11 cellular contexts compared by ENCODE assay signal in the genomic region with DNA sequence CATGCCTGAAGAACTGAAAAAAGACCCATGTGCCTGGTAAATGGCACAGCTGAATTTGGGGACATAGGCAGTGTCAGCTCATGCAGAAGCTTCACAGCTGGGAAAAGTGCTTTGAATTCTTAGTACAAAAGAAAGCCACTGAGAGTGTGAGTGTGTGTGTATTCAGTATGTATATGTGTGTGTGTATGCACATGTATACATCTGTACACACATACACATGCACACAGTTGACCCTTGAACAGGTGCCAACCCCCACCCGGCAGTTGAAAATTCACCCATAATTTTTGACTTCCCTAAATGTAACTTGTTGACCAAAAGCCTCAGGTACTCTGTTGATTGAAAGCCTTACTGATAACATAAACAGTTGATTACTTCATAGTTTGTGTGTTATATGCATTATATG. TPM values are rescaled to one million over a fixed set of nuclear protein-coding genes. Genes with fewer than 3 reads are reported as not detected.
DNase-seq lines count a peak whose midpoint lies in the region; ATAC-seq, FAIRE-seq and TF ChIP-seq lines count a peak whose summit lies in the region.
"Had no signal": no experiment of that assay in that cellular context is flagged by ENCODE, and none has a peak within 500 bp of the region (broad histone marks: within the 10 kb centered on the region; RNA-seq: fewer than 3 reads in every experiment).

No MANE protein-coding gene starts in this region.

- peaks cover 7% of the 10 kb centered on the region for H3K36me3 Mint-ChIP-seq in activated CD4-positive, alpha-beta T cell treated with anti-CD3 and anti-CD28 coated beads, Interleukin-2, amount 10 ng/mL, durations not matched to agents 7 days and 5 days (ENCODE audit: low read depth)

- DNase-seq in activated CD4-positive, alpha-beta T cell treated with anti-CD3 and anti-CD28 coated beads, Interleukin-2, amount 10 ng/mL, durations not matched to agents 7 days and 5 days, result no peak
- no peak for DNase-seq in activated CD4-positive, alpha-beta T cell treated with anti-CD3 and anti-CD28 coated beads, Interleukin-2, amount 50 U/mL, for 1 hour
- no peak for DNase-seq in MG63
- DNase-seq in GM12878 (ENCODE audit: low read depth, low spot score), result no peak
- DNase-seq in spleen, result no peak
- DNase-seq in globus pallidus (ENCODE audit: low spot score), result no peak
- no peak for DNase-seq in body of pancreas
- DNase-seq: NCI-H146, Right ventricle myocardium superior had no signal

- H3K4me1 Mint-ChIP-seq in activated CD4-positive, alpha-beta T cell treated with anti-CD3 and anti-CD28 coated beads, Interleukin-2, amount 10 ng/mL, durations not matched to agents 7 days and 5 days, result peaks cover 62% of the 10 kb centered on the region

- in situ Hi-C loops in GM12878 (cut with MboI), result no loop called here

- peak; percentile 35 for ATAC-seq in GM12878
- no peak for ATAC-seq in body of pancreas
- no peak for ATAC-seq in HG03442 (IDR thresholded peaks at IDR 0.05; ENCODE audit: unreplicated experiment)

- TF ChIP-seq EP300 in GM12878 (IDR thresholded peaks at IDR 0.05; ENCODE audit: borderline replicate concordance in 1 of 2, control insufficient read depth in 1 of 2, low read depth in 2 of 2, low read length in 2 of 2), result peak in 1 of 2 experiments; percentile 43; a peak in 1 of 4 replicates

- H3K9ac ChIP-seq in GM12878 (ENCODE audit: control insufficient read depth, insufficient read depth, low read length), result peak overlapping the region; percentile 94

- WGBS in GM12878 (ENCODE audit: insufficient coverage, insufficient replicate concordance, low lambda C conversion rate, missing lambda C conversion rate), result 0% methylated on average over 1 of the region's 1 CpG
- WGBS in spleen, 5 donors, result 47 to 64% (median 57%) methylated on average over 1 of the region's 1 CpG
- WGBS in body of pancreas, 2 donors, result 35 to 72% methylated on average over 1 of the region's 1 CpG

- TF ChIP-seq CTCF in GM12878 (IDR thresholded peaks at IDR 0.05 in 2 of 3, conservative IDR thresholded peaks at IDR 0.05 in 1 of 3; ENCODE audit: control insufficient read depth in 2 of 3, extremely low read depth in 1 of 3, insufficient read depth in 1 of 3, low read depth in 3 of 3, low read length in 3 of 3) (no peak), spleen (IDR thresholded peaks at IDR 0.05 in 8 of 11, conservative IDR thresholded peaks at IDR 0.05 in 3 of 11) (no peak), body of pancreas (IDR thresholded peaks at IDR 0.05) (no peak)

- FAIRE-seq in GM12878 (lab: Jason Lieb, UNC), result no peak

- peak overlapping the region; percentile 98 for H3K27ac Mint-ChIP-seq in activated CD4-positive, alpha-beta T cell treated with anti-CD3 and anti-CD28 coated beads, Interleukin-2, amount 10 ng/mL, durations not matched to agents 7 days and 5 days

- TF ChIP-seq POLR2A in GM12878 (IDR thresholded peaks at IDR 0.05; ENCODE audit: low read depth, low read length), result no peak; the same call in 1 of the 2 replicates
- no peak for TF ChIP-seq POLR2A in spleen (IDR thresholded peaks at IDR 0.05)
- TF ChIP-seq POLR2A in body of pancreas (IDR thresholded peaks at IDR 0.05), result no peak

- BruUV-seq in GM12878 (replicated peaks; lab: Mats Ljungman, UMichigan), result no TSS peak

- no peaks in the 10 kb centered on the region for H3K27me3 Mint-ChIP-seq in activated CD4-positive, alpha-beta T cell treated with anti-CD3 and anti-CD28 coated beads, Interleukin-2, amount 10 ng/mL, durations not matched to agents 7 days and 5 days

- H3K79me2 ChIP-seq in GM12878 (ENCODE audit: control insufficient read depth, insufficient read depth, low read length), result peaks cover 40% of the 10 kb centered on the region

- peaks cover 4% of the 10 kb centered on the region for H3K9me3 Mint-ChIP-seq in activated CD4-positive, alpha-beta T cell treated with anti-CD3 and anti-CD28 coated beads, Interleukin-2, amount 10 ng/mL, durations not matched to agents 7 days and 5 days

- POLR2A ChIA-PET in activated CD4-positive, alpha-beta T cell treated with anti-CD3 and anti-CD28 coated beads, Interleukin-2, amount 10 ng/mL, durations not matched to agents 7 days and 5 days (lab: Charles Lee), result interaction anchor here (0.6 to 0.9 kb wide), 2 partner anchors 14 to 443 kb away, joined by 3 to 5 read pairs; no protein-coding TSS in a partner anchor
- POLR2A ChIA-PET in GM12878 (lab: Charles Lee), result interaction anchor here (0.5 to 9.7 kb wide), 14 partner anchors 8 to 467 kb away, joined by 3 to 250 read pairs (median 12); a partner anchor contains a TSS

- no peaks in the 10 kb centered on the region for H3K27me3 ChIP-seq in MG63
- H3K27me3 ChIP-seq in GM12878 (replicated peaks in 1 of 2; ENCODE audit: control insufficient read depth in 2 of 2, insufficient read depth in 2 of 2, low read length in 1 of 2), result no peaks in the 10 kb centered on the region
- H3K27me3 ChIP-seq in spleen (replicated peaks in 1 of 7), result no peaks in the 10 kb centered on the region
- no peaks in the 10 kb centered on the region for H3K27me3 ChIP-seq in body of pancreas

- RAD21 ChIA-PET in GM12878 (lab: Charles Lee; ENCODE audit: unreplicated experiment), result interaction anchor here (0.7 to 9.4 kb wide), 19 partner anchors 8 to 578 kb away, joined by 3 to 367 read pairs (median 24); a partner anchor contains a TSS

- H3K4me3 Mint-ChIP-seq in activated CD4-positive, alpha-beta T cell treated with anti-CD3 and anti-CD28 coated beads, Interleukin-2, amount 10 ng/mL, durations not matched to agents 7 days and 5 days, result peak overlapping the region; percentile 77

- H3K4me2 ChIP-seq in GM12878 (ENCODE audit: control insufficient read depth, insufficient read depth), result peak overlapping the region; percentile 60

- H3K4me1 ChIP-seq in GM12878 (ENCODE audit: control insufficient read depth, insufficient read depth, low read length), result peaks cover 56% of the 10 kb centered on the region
- H3K4me1 ChIP-seq in spleen, result peaks cover 3 to 60% (median 47%) of the 10 kb centered on the region in 6 donors
- H3K4me1 ChIP-seq in body of pancreas, result no peaks in the 10 kb centered on the region

- no peak overlapping the region for H2AFZ ChIP-seq in GM12878 (ENCODE audit: control insufficient read depth, low read depth, low read length)

- no peaks in the 10 kb centered on the region for H3K36me3 ChIP-seq in MG63
- no peaks in the 10 kb centered on the region for H3K36me3 ChIP-seq in GM12878 (ENCODE audit: control insufficient read depth in 2 of 2, insufficient read depth in 2 of 2, low read length in 1 of 2)
- no peaks in the 10 kb centered on the region for H3K36me3 ChIP-seq in spleen
- H3K36me3 ChIP-seq in body of pancreas (replicated peaks in 1 of 2; ENCODE audit: insufficient read depth in 1 of 2, low read depth in 2 of 2), result no peaks in the 10 kb centered on the region

- H3K9me3 ChIP-seq in MG63 (no peaks in the 10 kb centered on the region), GM12878 (replicated peaks; ENCODE audit: control insufficient read depth, insufficient read depth, low read length) (no peaks in the 10 kb centered on the region), spleen (peaks cover 0 to 6% (median 0%) of the 10 kb centered on the region in 8 donors), body of pancreas (no peaks in the 10 kb centered on the region)

- SMC1A ChIA-PET in GM12878 (lab: Charles Lee; ENCODE audit: uncharacterized antibody, unreplicated experiment), result interaction anchor here (0.8 to 17.1 kb wide), 12 partner anchors 15 to 467 kb away, joined by 3 to 428 read pairs (median 57); a partner anchor contains a TSS

- no peaks in the 10 kb centered on the region for H4K20me1 ChIP-seq in GM12878 (ENCODE audit: control insufficient read depth, insufficient read depth)

- TF ChIP-seq RAD21 in GM12878 (IDR thresholded peaks at IDR 0.05; ENCODE audit: insufficient read depth, low read depth, low read length), result no peak

- peak overlapping the region; percentile 61 for H3K4me3 ChIP-seq in MG63
- H3K4me3 ChIP-seq in GM12878, result peak overlapping the region; percentile 57
- peak overlapping the region in 1 of 8 donors; percentile 64 for H3K4me3 ChIP-seq in spleen
- H3K4me3 ChIP-seq in body of pancreas, result no peak overlapping the region

- intact Hi-C loops in GM12878 (cut with micrococcal nuclease; ENCODE audit: unreplicated experiment) (loop anchor here (5.0 kb wide), 3 partner anchors 130 to 1040 kb away; a partner anchor contains a TSS), spleen (cut with DNase I; ENCODE audit: low total_unique reads) (loop anchor here (5.0 to 10.0 kb wide), 3 partner anchors 208 to 458 kb away; a partner anchor contains a TSS), body of pancreas (cut with DNase I) (loop anchor here (5.0 kb wide), 1 partner anchor 275 kb away; no protein-coding TSS in a partner anchor)

- peak overlapping the region; percentile 95 for H3K27ac ChIP-seq in GM12878 (ENCODE audit: control insufficient read depth, insufficient read depth)
- H3K27ac ChIP-seq in spleen, result peak overlapping the region; percentile 73 to 95 (median 92)
- H3K27ac ChIP-seq in body of pancreas, result no peak overlapping the region

- CTCF ChIA-PET in activated CD4-positive, alpha-beta T cell treated with anti-CD3 and anti-CD28 coated beads, Interleukin-2, amount 10 ng/mL, durations not matched to agents 7 days and 5 days (lab: Charles Lee), result interaction anchor here (0.6 to 5.9 kb wide), 7 partner anchors 14 to 478 kb away, joined by 3 to 60 read pairs (median 4); no protein-coding TSS in a partner anchor
- CTCF ChIA-PET in GM12878 (lab: Yijun Ruan, JAX), result interaction anchor here (0.9 to 16.4 kb wide), 15 partner anchors 9 to 317 kb away, joined by 3 to 348 read pairs (median 6); no protein-coding TSS in a partner anchor

RNA-seq across cellular contexts. Expression of a gene that starts 49.5 kb away (rescaled TPM):
- total RNA-seq in activated CD4-positive, alpha-beta T cell treated with anti-CD3 and anti-CD28 coated beads, Interleukin-2, amount 10 ng/mL, durations not matched to agents 7 days and 5 days, result under 1 TPM; 0.47 to 0.75 TPM
- total RNA-seq in MG63 (2014; rRNA removed; shearing (Covaris generic); ENCODE audit: low replicate concordance), result 0.16 and 0.27 TPM in 2 replicates
- total RNA-seq in GM12878 (2013; cell fraction: nucleolus; rRNA removed), result 0.98 and 2.6 TPM in 2 replicates
- total RNA-seq in GM12878 (2014; rRNA removed) (0.06 and 0.49 TPM in 2 replicates), GM12878 (2014; rRNA removed; fragmentation: Illumina TruSeq; extraction: Trizol) (0.28 and 0.76 TPM in 2 replicates), GM12878 (2021) (0.72 TPM in 1 of 2 replicates, not detected in the other), spleen (1 to 10 TPM in 5 of 7 donors, under 1 TPM in 2; 0.74 to 2.4 (median 1.2) TPM), body of pancreas (not detected)
- 0.08 TPM for polyA plus RNA-seq in GM12878 (2011; ENCODE audit: low read depth)
- polyA plus RNA-seq in GM12878 (2011; rRNA removed) (0.49 and 0.68 TPM in 2 replicates), GM12878 (2014; fragmentation: Illumina TruSeq; extraction: Trizol) (0.04 and 0.25 TPM in 2 replicates), GM12878 (2014; fragmentation: Nextera tagmentation; extraction: Ambion mirVana) (1 to 10 TPM in 1 of 2 experiments, under 1 TPM in 1; 0.55 to 1.0 TPM), GM12878 (2014; rRNA removed) (0.19 and 0.63 TPM in 2 replicates), GM12878 (2016; fragmentation: Nextera tagmentation; extraction: Ambion mirVana) (under 1 TPM; 0.32 to 0.44 TPM), spleen (1 to 10 TPM in 1 of 3 donors, under 1 TPM in 2; 0.23 to 1.3 (median 0.33) TPM)
- 0.51 and 0.69 TPM in 2 replicates for polyA plus RNA-seq in GM12878 (2011; cell fraction: cytosol; rRNA removed)
- 0.85 and 1.5 TPM in 2 replicates for polyA plus RNA-seq in GM12878 (2011; cell fraction: nucleus; rRNA removed)
- 0.37 and 1.9 TPM in 2 replicates for polyA plus RNA-seq in GM12878 (2012)
- polyA minus RNA-seq in GM12878 (2011; rRNA and poly(A)+ RNA removed), result 0.59 and 0.77 TPM in 2 replicates
- polyA minus RNA-seq in GM12878 (2011; cell fraction: cytosol; rRNA and poly(A)+ RNA removed), result not detected in 2 replicates
- polyA minus RNA-seq in GM12878 (2011; cell fraction: nucleus; rRNA and poly(A)+ RNA removed), result 0.12 and 0.38 TPM in 2 replicates
- total RNA-seq: pulmonary artery endothelial cell, Right ventricle myocardium superior had no signal

Comparison
In these comparisons a context has a peak if more than half of its experiments do, and no peak if none do; other contexts are left out.
1. H3K4me3 ChIP-seq: peak in MG63 (single experiment) and GM12878 (single experiment); none in body of pancreas (0 of 2).
2. H3K27ac ChIP-seq: peak in GM12878 (single experiment) and spleen (8 of 8); none in body of pancreas (0 of 4).